In genomic region chr7:24899905-24900304, GRCh38 we compare ENCODE assay signal across 15 cellular contexts.
DNase-seq lines count a peak whose midpoint lies in the region; ATAC-seq lines count a peak whose summit lies in the region.
"Had no signal": no experiment of that assay in that cellular context is flagged by ENCODE, and none has a peak within 500 bp of the region (broad histone marks: within the 10 kb centered on the region; RNA-seq: fewer than 3 reads in every experiment).

No MANE protein-coding gene starts in this region.

- no peaks in the 10 kb centered on the region for H3K27me3 Mint-ChIP-seq in activated naive CD4-positive, alpha-beta T cell treated with anti-CD3 and anti-CD28 coated beads, Interleukin-2, amount 10 ng/mL, durations not matched to agents 7 days and 5 days
- H3K27me3 Mint-ChIP-seq in stimulated activated memory B cell treated with anti-CD40 and anti-IgM and Interleukin-4, amounts not matched to agents 10 μg/mL and 1 μg/mL and 100 μg/mL, for 72 hours, result no peaks in the 10 kb centered on the region
- H3K27me3 Mint-ChIP-seq: type B pancreatic cell had no signal

- DNase-seq in activated naive CD4-positive, alpha-beta T cell treated with anti-CD3 and anti-CD28 coated beads, Interleukin-2, amount 10 ng/mL, durations not matched to agents 7 days and 5 days, result no peak
- DNase-seq in activated naive CD4-positive, alpha-beta T cell (lab: John Stamatoyannopoulos, UW), result no peak
- DNase-seq in NCI-H748 treated with DMSO at 0.1 percent for 48 hours (lab: John Stamatoyannopoulos, UW), result no peak
- DNase-seq in DMS153 treated with DMSO at 0.1 percent for 48 hours (lab: John Stamatoyannopoulos, UW; ENCODE audit: unreplicated experiment), result no peak
- DNase-seq in cerebellar cortex (ENCODE audit: low spot score), result no peak
- DNase-seq: amniotic stem cell, dermis blood vessel endothelial cell, DND-41, islet precursor cell, NCI-H446, T1000 had no signal

- no peak overlapping the region for H3K4me3 Mint-ChIP-seq in activated naive CD4-positive, alpha-beta T cell treated with anti-CD3 and anti-CD28 coated beads, Interleukin-2, amount 10 ng/mL, durations not matched to agents 7 days and 5 days
- peak overlapping the region; percentile 27 for H3K4me3 Mint-ChIP-seq in stimulated activated memory B cell treated with anti-CD40 and anti-IgM and Interleukin-4, amounts not matched to agents 10 μg/mL and 1 μg/mL and 100 μg/mL, for 72 hours
- H3K4me3 Mint-ChIP-seq: type B pancreatic cell had no signal

- CTCF ChIA-PET in activated naive CD4-positive, alpha-beta T cell treated with anti-CD3 and anti-CD28 coated beads, Interleukin-2, amount 10 ng/mL, durations not matched to agents 7 days and 5 days (lab: Charles Lee), result interaction anchor here (0.6 to 1.3 kb wide), 3 partner anchors 12 to 173 kb away, joined by 3 read pairs; no protein-coding TSS in a partner anchor

- ATAC-seq in HG02588 (IDR thresholded peaks at IDR 0.05; ENCODE audit: unreplicated experiment) (peak; percentile 50), HG03378 (IDR thresholded peaks at IDR 0.05; ENCODE audit: unreplicated experiment) (peak; percentile 52)
- ATAC-seq in stimulated activated memory B cell treated with anti-CD40 and anti-IgM and Interleukin-4, amounts not matched to agents 10 μg/mL and 1 μg/mL and 100 μg/mL, for 72 hours, result peak; percentile 69

- H3K4me1 Mint-ChIP-seq in activated naive CD4-positive, alpha-beta T cell treated with anti-CD3 and anti-CD28 coated beads, Interleukin-2, amount 10 ng/mL, durations not matched to agents 7 days and 5 days, result peaks cover 79% of the 10 kb centered on the region
- H3K4me1 Mint-ChIP-seq in stimulated activated memory B cell treated with anti-CD40 and anti-IgM and Interleukin-4, amounts not matched to agents 10 μg/mL and 1 μg/mL and 100 μg/mL, for 72 hours, result peaks cover 71% of the 10 kb centered on the region

- peaks cover 23% of the 10 kb centered on the region for H3K36me3 Mint-ChIP-seq in activated naive CD4-positive, alpha-beta T cell treated with anti-CD3 and anti-CD28 coated beads, Interleukin-2, amount 10 ng/mL, durations not matched to agents 7 days and 5 days
- H3K36me3 Mint-ChIP-seq in stimulated activated memory B cell treated with anti-CD40 and anti-IgM and Interleukin-4, amounts not matched to agents 10 μg/mL and 1 μg/mL and 100 μg/mL, for 72 hours, result peaks cover 7% of the 10 kb centered on the region
- H3K36me3 Mint-ChIP-seq: type B pancreatic cell had no signal

- no peaks in the 10 kb centered on the region for H3K9me3 Mint-ChIP-seq in activated naive CD4-positive, alpha-beta T cell treated with anti-CD3 and anti-CD28 coated beads, Interleukin-2, amount 10 ng/mL, durations not matched to agents 7 days and 5 days
- H3K9me3 Mint-ChIP-seq in stimulated activated memory B cell treated with anti-CD40 and anti-IgM and Interleukin-4, amounts not matched to agents 10 μg/mL and 1 μg/mL and 100 μg/mL, for 72 hours, result no peaks in the 10 kb centered on the region
- H3K9me3 Mint-ChIP-seq: type B pancreatic cell had no signal

- peak overlapping the region; percentile 56 for H3K27ac Mint-ChIP-seq in activated naive CD4-positive, alpha-beta T cell treated with anti-CD3 and anti-CD28 coated beads, Interleukin-2, amount 10 ng/mL, durations not matched to agents 7 days and 5 days
- H3K27ac Mint-ChIP-seq in stimulated activated memory B cell treated with anti-CD40 and anti-IgM and Interleukin-4, amounts not matched to agents 10 μg/mL and 1 μg/mL and 100 μg/mL, for 72 hours, result peak overlapping the region; percentile 44
- H3K27ac Mint-ChIP-seq: type B pancreatic cell had no signal
